In genomic region chr5:88145205-88145602, GRCh38 we compare ENCODE assay signal across 11 cellular contexts.
DNase-seq lines count a peak whose midpoint lies in the region; ATAC-seq and TF ChIP-seq lines count a peak whose summit lies in the region.
"Had no signal": no experiment of that assay in that cellular context is flagged by ENCODE, and none has a peak within 500 bp of the region (broad histone marks: within the 10 kb centered on the region; RNA-seq: fewer than 3 reads in every experiment).

No MANE protein-coding gene starts in this region.

- DNase-seq in activated naive CD4-positive, alpha-beta T cell treated with anti-CD3 and anti-CD28 coated beads, Interleukin-2, amount 50 U/mL, for 16 hours: no peak
- no peak for DNase-seq in naive thymus-derived CD4-positive, alpha-beta T cell
- DNase-seq in type B pancreatic cell (ENCODE audit: extremely low spot score, unreplicated experiment) (no peak), GDM1 (lab: John Stamatoyannopoulos, UW) (no peak), islet precursor cell (no peak)
- DNase-seq: activated naive CD4-positive, alpha-beta T cell; Kasumi-1 had no signal

- peaks cover 0 to 6% (median 0%) of the 10 kb centered on the region in 3 experiments for H3K9me3 ChIP-seq in naive thymus-derived CD4-positive, alpha-beta T cell (ENCODE audit: control insufficient read depth in 2 of 3, low read length in 3 of 3)

- peaks cover 33% of the 10 kb centered on the region for H3K27me3 Mint-ChIP-seq in activated naive CD4-positive, alpha-beta T cell treated with anti-CD3 and anti-CD28 coated beads, Interleukin-2, amount 50 U/mL, for 24 hours
- H3K27me3 Mint-ChIP-seq in naive thymus-derived CD4-positive, alpha-beta T cell: peaks cover 26 to 60% (median 47%) of the 10 kb centered on the region in 5 donors
- H3K27me3 Mint-ChIP-seq in type B pancreatic cell: no peaks in the 10 kb centered on the region

- peaks cover 17 to 25% of the 10 kb centered on the region in 2 donors for H3K27me3 ChIP-seq in naive thymus-derived CD4-positive, alpha-beta T cell (ENCODE audit: control insufficient read depth in 2 of 2, insufficient read depth in 2 of 2, low read length in 2 of 2)

- ATAC-seq in naive thymus-derived CD4-positive, alpha-beta T cell: no peak
- ATAC-seq in HG03135 (IDR thresholded peaks at IDR 0.05; ENCODE audit: unreplicated experiment): no peak
- ATAC-seq: HCT116 had no signal

- H3K4me1 Mint-ChIP-seq in activated naive CD4-positive, alpha-beta T cell treated with anti-CD3 and anti-CD28 coated beads, Interleukin-2, amount 50 U/mL, for 24 hours: peaks cover 17% of the 10 kb centered on the region
- H3K4me1 Mint-ChIP-seq in naive thymus-derived CD4-positive, alpha-beta T cell: peaks cover 7 to 22% (median 9%) of the 10 kb centered on the region in 7 donors
- peaks cover 14% of the 10 kb centered on the region for H3K4me1 Mint-ChIP-seq in type B pancreatic cell (ENCODE audit: unreplicated experiment)

- peaks cover 1% of the 10 kb centered on the region for H3K36me3 Mint-ChIP-seq in activated naive CD4-positive, alpha-beta T cell treated with anti-CD3 and anti-CD28 coated beads, Interleukin-2, amount 50 U/mL, for 24 hours
- peaks cover 0 to 7% (median 3%) of the 10 kb centered on the region in 5 donors for H3K36me3 Mint-ChIP-seq in naive thymus-derived CD4-positive, alpha-beta T cell
- no peaks in the 10 kb centered on the region for H3K36me3 Mint-ChIP-seq in type B pancreatic cell

- H3K27ac ChIP-seq in cingulate gyrus (ENCODE audit: low read depth, low read length): peak overlapping the region; percentile 73
- no peak overlapping the region for H3K27ac ChIP-seq in naive thymus-derived CD4-positive, alpha-beta T cell (ENCODE audit: low read depth, low read length)

- H3K4me1 ChIP-seq in naive thymus-derived CD4-positive, alpha-beta T cell (ENCODE audit: control insufficient read depth in 2 of 2, insufficient read depth in 2 of 2, low read length in 2 of 2): peaks cover 19 to 23% of the 10 kb centered on the region in 2 donors

- CTCF ChIA-PET in naive thymus-derived CD4-positive, alpha-beta T cell (lab: Charles Lee): no interaction called here

- H3K27ac Mint-ChIP-seq in activated naive CD4-positive, alpha-beta T cell treated with anti-CD3 and anti-CD28 coated beads, Interleukin-2, amount 50 U/mL, for 24 hours: no peak overlapping the region
- H3K27ac Mint-ChIP-seq in naive thymus-derived CD4-positive, alpha-beta T cell: no peak overlapping the region
- H3K27ac Mint-ChIP-seq in type B pancreatic cell: peak overlapping the region; percentile 56

- no peak for TF ChIP-seq CTCF in type B pancreatic cell (conservative IDR thresholded peaks at IDR 0.05)

- peak overlapping the region; percentile 53 for H3K4me3 Mint-ChIP-seq in activated naive CD4-positive, alpha-beta T cell treated with anti-CD3 and anti-CD28 coated beads, Interleukin-2, amount 50 U/mL, for 24 hours
- H3K4me3 Mint-ChIP-seq in naive thymus-derived CD4-positive, alpha-beta T cell: peak overlapping the region in 8 of 10 donors; percentile 32 to 77 (median 44)
- peak overlapping the region; percentile 49 for H3K4me3 Mint-ChIP-seq in type B pancreatic cell

- intact Hi-C loops in naive thymus-derived CD4-positive, alpha-beta T cell (cut with micrococcal nuclease): no loop called here

- peak overlapping the region; percentile 12 for H3K4me3 ChIP-seq in naive thymus-derived CD4-positive, alpha-beta T cell (ENCODE audit: low read length)

- H3K36me3 ChIP-seq in naive thymus-derived CD4-positive, alpha-beta T cell (ENCODE audit: control insufficient read depth in 2 of 3, insufficient read depth in 3 of 3, low read length in 3 of 3): no peaks in the 10 kb centered on the region

- H3K9me3 Mint-ChIP-seq in activated naive CD4-positive, alpha-beta T cell treated with anti-CD3 and anti-CD28 coated beads, Interleukin-2, amount 50 U/mL, for 24 hours: no peaks in the 10 kb centered on the region
- peaks cover 0 to 27% (median 10%) of the 10 kb centered on the region in 11 donors for H3K9me3 Mint-ChIP-seq in naive thymus-derived CD4-positive, alpha-beta T cell
- H3K9me3 Mint-ChIP-seq in type B pancreatic cell: no peaks in the 10 kb centered on the region

- POLR2A ChIA-PET in naive thymus-derived CD4-positive, alpha-beta T cell (lab: Charles Lee): no interaction called here
